ENCODE assay signal across 28 cellular contexts in genomic region chr6:1404713-1405098, GRCh38. TPM values are rescaled to one million over a fixed set of nuclear protein-coding genes. Genes with fewer than 3 reads are reported as not detected.
"Had no signal": no experiment of that assay in that cellular context is flagged by ENCODE, and none has a peak within 500 bp of the region (broad histone marks: within the 10 kb centered on the region; RNA-seq: fewer than 3 reads in every experiment).

No MANE protein-coding gene starts in this region.

- H3K4me3 Mint-ChIP-seq: stimulated activated effector memory CD8-positive, alpha-beta T cell treated with anti-CD3 and anti-CD28 coated beads, Interleukin-12 subunit alpha, Interleukin-12 subunit beta, amount 100 ng/mL, for 72 hours; stimulated activated memory B cell treated with anti-CD40 and anti-IgM and Interleukin-4, amounts not matched to agents 10 μg/mL and 1 μg/mL and 100 μg/mL, for 72 hours; stimulated activated naive B cell treated with anti-CD40 and anti-IgM and Interleukin-4, amounts not matched to agents 10 μg/mL and 1 μg/mL and 100 μg/mL, for 72 hours; stimulated activated naive CD8-positive, alpha-beta T cell treated with anti-CD3 and anti-CD28 coated beads, Interleukin-15, amount 100 ng/mL, for 72 hours; stimulated activated naive CD8-positive, alpha-beta T cell treated with anti-CD3 and anti-CD28 coated beads, Interleukin-15, Interleukin-2, amounts not matched to agents 100 ng/mL and 50 ng/mL, for 24 hours; type B pancreatic cell had no signal

- ATAC-seq: stimulated activated memory B cell treated with anti-CD40 and anti-IgM and Interleukin-4, amounts not matched to agents 10 μg/mL and 1 μg/mL and 100 μg/mL, for 72 hours; stimulated activated naive B cell treated with anti-CD40 and anti-IgM and Interleukin-4, amounts not matched to agents 10 μg/mL and 1 μg/mL and 100 μg/mL, for 72 hours; stimulated activated naive CD8-positive, alpha-beta T cell treated with anti-CD3 and anti-CD28 coated beads, Interleukin-15, Interleukin-2, amounts not matched to agents 100 U/mL and 50 U/mL, for 24 hours; upper lobe of right lung had no signal

- H3K9me3 Mint-ChIP-seq: stimulated activated effector memory CD8-positive, alpha-beta T cell treated with anti-CD3 and anti-CD28 coated beads, Interleukin-12 subunit alpha, Interleukin-12 subunit beta, amount 100 ng/mL, for 72 hours; stimulated activated memory B cell treated with anti-CD40 and anti-IgM and Interleukin-4, amounts not matched to agents 10 μg/mL and 1 μg/mL and 100 μg/mL, for 72 hours; stimulated activated naive B cell treated with anti-CD40 and anti-IgM and Interleukin-4, amounts not matched to agents 10 μg/mL and 1 μg/mL and 100 μg/mL, for 72 hours; stimulated activated naive CD8-positive, alpha-beta T cell treated with anti-CD3 and anti-CD28 coated beads, Interleukin-15, amount 100 ng/mL, for 72 hours; stimulated activated naive CD8-positive, alpha-beta T cell treated with anti-CD3 and anti-CD28 coated beads, Interleukin-15, Interleukin-2, amounts not matched to agents 100 ng/mL and 50 ng/mL, for 24 hours; type B pancreatic cell had no signal

- H3K4me1 ChIP-seq: suprapubic skin, thyroid gland, tibial artery, uterus, vagina had no signal

- H3K9me3 ChIP-seq: stomach, suprapubic skin, testis, thoracic aorta, thyroid gland, tibial artery, transverse colon, upper lobe of left lung, upper lobe of right lung, uterus, vagina had no signal

- H3K36me3 Mint-ChIP-seq: stimulated activated effector memory CD8-positive, alpha-beta T cell treated with anti-CD3 and anti-CD28 coated beads, Interleukin-12 subunit alpha, Interleukin-12 subunit beta, amount 100 ng/mL, for 72 hours; stimulated activated memory B cell treated with anti-CD40 and anti-IgM and Interleukin-4, amounts not matched to agents 10 μg/mL and 1 μg/mL and 100 μg/mL, for 72 hours; stimulated activated naive B cell treated with anti-CD40 and anti-IgM and Interleukin-4, amounts not matched to agents 10 μg/mL and 1 μg/mL and 100 μg/mL, for 72 hours; type B pancreatic cell had no signal

- H3K36me3 ChIP-seq: stomach, suprapubic skin, thoracic aorta, thyroid gland, tibial artery, tibial nerve, transverse colon, upper lobe of left lung, upper lobe of right lung, uterus, vagina had no signal

- H3K4me3 ChIP-seq: stomach, suprapubic skin, testis, thoracic aorta, thyroid gland, tibial artery, tibial nerve, transverse colon, upper lobe of left lung, upper lobe of right lung, uterus, vagina had no signal

- H3K4me1 Mint-ChIP-seq: stimulated activated effector memory CD8-positive, alpha-beta T cell treated with anti-CD3 and anti-CD28 coated beads, Interleukin-12 subunit alpha, Interleukin-12 subunit beta, amount 100 ng/mL, for 72 hours; stimulated activated memory B cell treated with anti-CD40 and anti-IgM and Interleukin-4, amounts not matched to agents 10 μg/mL and 1 μg/mL and 100 μg/mL, for 72 hours; stimulated activated naive B cell treated with anti-CD40 and anti-IgM and Interleukin-4, amounts not matched to agents 10 μg/mL and 1 μg/mL and 100 μg/mL, for 72 hours had no signal

- DNase-seq: stimulated activated CD4-positive, alpha-beta T cell treated with anti-CD3 and anti-CD28 coated beads, Interleukin-2, amount 100 ng/mL, for 48 hours; stimulated activated CD4-positive, alpha-beta T cell treated with anti-CD3 and anti-CD28 coated beads, Interleukin-4, amount 100 ng/mL, for 1 hour; stimulated activated CD4-positive, alpha-beta T cell treated with anti-CD3 and anti-CD28 coated beads, Interleukin-4, amount 100 ng/mL, for 24 hours; stimulated activated CD4-positive, alpha-beta T cell treated with anti-CD3 and anti-CD28 coated beads, Interleukin-4, amount 100 ng/mL, for 4 hours; stimulated activated CD8-positive, alpha-beta memory T cell treated with anti-CD3 and anti-CD28 coated beads, Interleukin-4, amount 100 ng/mL, for 48 hours; stimulated activated naive B cell treated with anti-CD40 and anti-IgM and Interleukin-4, amounts not matched to agents 10 μg/mL and 1 μg/mL and 100 μg/mL, for 72 hours; stimulated activated naive CD4-positive, alpha-beta T cell; stimulated activated naive CD4-positive, alpha-beta T cell treated with Interleukin-2 at 50 U/mL for 16 hours; stimulated activated naive CD8-positive, alpha-beta T cell treated with anti-CD3 and anti-CD28 coated beads, Interleukin-15, amount 100 ng/mL, for 72 hours; stimulated activated naive CD8-positive, alpha-beta T cell treated with anti-CD3 and anti-CD28 coated beads, Interleukin-15, Interleukin-2, amounts not matched to agents 100 U/mL and 50 U/mL, for 24 hours; substantia nigra; testis; thyroid gland; tibial artery; transverse colon; trophoblast cell; upper lobe of right lung; uterus had no signal

- H3K27me3 ChIP-seq: testis, thyroid gland, upper lobe of left lung, upper lobe of right lung, vagina had no signal

- H3K27ac ChIP-seq: stomach, suprapubic skin, testis, thoracic aorta, thyroid gland, tibial artery, tibial nerve, transverse colon, upper lobe of left lung, upper lobe of right lung, uterus, vagina had no signal

- H3K27ac Mint-ChIP-seq: stimulated activated effector memory CD8-positive, alpha-beta T cell treated with anti-CD3 and anti-CD28 coated beads, Interleukin-12 subunit alpha, Interleukin-12 subunit beta, amount 100 ng/mL, for 72 hours; stimulated activated memory B cell treated with anti-CD40 and anti-IgM and Interleukin-4, amounts not matched to agents 10 μg/mL and 1 μg/mL and 100 μg/mL, for 72 hours; stimulated activated naive B cell treated with anti-CD40 and anti-IgM and Interleukin-4, amounts not matched to agents 10 μg/mL and 1 μg/mL and 100 μg/mL, for 72 hours; stimulated activated naive CD8-positive, alpha-beta T cell treated with anti-CD3 and anti-CD28 coated beads, Interleukin-15, amount 100 ng/mL, for 72 hours; stimulated activated naive CD8-positive, alpha-beta T cell treated with anti-CD3 and anti-CD28 coated beads, Interleukin-15, Interleukin-2, amounts not matched to agents 100 ng/mL and 50 ng/mL, for 24 hours; type B pancreatic cell had no signal

RNA-seq across cellular contexts. Expression of gene FOXF2, which starts 15.3 kb away (rescaled TPM):
- total RNA-seq: uterus had no signal
